In the genomic region with DNA sequence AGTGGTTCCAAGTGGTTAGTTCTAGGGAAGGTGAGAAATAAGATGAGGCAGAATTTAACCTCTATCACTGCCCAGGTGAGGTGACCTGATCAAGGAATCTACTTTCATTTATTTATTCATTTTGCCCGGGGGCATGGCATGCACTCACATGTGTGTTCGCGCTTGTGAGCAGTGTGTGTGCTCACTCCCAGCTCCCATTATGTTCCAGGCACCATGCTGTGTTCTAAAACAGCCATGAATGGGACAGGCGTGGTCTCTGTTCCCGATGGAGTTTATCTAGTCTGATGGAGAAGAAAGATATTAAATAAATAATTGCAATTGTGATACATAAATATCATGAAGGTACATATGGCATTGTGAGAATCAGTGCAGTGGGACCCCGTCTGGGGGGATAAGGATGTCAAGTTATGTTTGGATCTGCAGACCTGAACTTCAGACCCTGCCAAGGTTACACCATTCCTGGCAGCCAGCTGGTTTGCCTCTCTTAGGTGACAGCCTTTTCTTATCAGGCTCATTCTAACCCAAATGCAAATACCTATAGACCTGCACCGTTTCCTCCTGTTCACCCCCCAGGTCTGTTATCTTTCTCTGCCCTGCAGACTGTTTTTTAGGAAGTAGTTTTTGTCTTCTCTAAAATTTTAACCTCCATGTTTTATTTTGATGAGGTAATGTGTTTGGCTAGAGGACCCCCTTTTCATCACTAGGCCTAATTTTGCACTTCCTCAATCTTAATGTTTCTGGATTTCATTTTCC, we compare ENCODE assay signal across 11 cellular contexts. TPM values are rescaled to one million over a fixed set of nuclear protein-coding genes. Genes with fewer than 3 reads are reported as not detected.
DNase-seq lines count a peak whose midpoint lies in the region; ATAC-seq and TF ChIP-seq lines count a peak whose summit lies in the region.
"Had no signal": no experiment of that assay in that cellular context is flagged by ENCODE, and none has a peak within 500 bp of the region (broad histone marks: within the 10 kb centered on the region; RNA-seq: fewer than 3 reads in every experiment).

No MANE protein-coding gene starts in this region.

- no peaks in the 10 kb centered on the region for H3K27me3 ChIP-seq in lower lobe of right lung (ENCODE audit: low read depth)
- H3K27me3 ChIP-seq: sigmoid colon had no signal

- peaks cover 81% of the 10 kb centered on the region for H3K4me1 Mint-ChIP-seq in stimulated activated naive CD8-positive, alpha-beta T cell treated with anti-CD3 and anti-CD28 coated beads, Interleukin-15, Interleukin-2, amounts not matched to agents 100 ng/mL and 50 ng/mL, for 24 hours (ENCODE audit: low read depth)

- no peak overlapping the region for H3K27ac ChIP-seq in substantia nigra (ENCODE audit: low read depth, low read length, poor library complexity, severe bottlenecking)
- H3K27ac ChIP-seq in lower lobe of right lung: no peak overlapping the region
- H3K27ac ChIP-seq: sigmoid colon had no signal

- no peak for ATAC-seq in stimulated activated naive CD8-positive, alpha-beta T cell treated with anti-CD3 and anti-CD28 coated beads, Interleukin-15, Interleukin-2, amounts not matched to agents 100 U/mL and 50 U/mL, for 24 hours
- no peak for ATAC-seq in HG02759 (IDR thresholded peaks at IDR 0.05; ENCODE audit: unreplicated experiment)
- ATAC-seq in lower lobe of right lung: no peak

- H3K4me3 ChIP-seq in lower lobe of right lung: no peak overlapping the region
- H3K4me3 ChIP-seq: sigmoid colon had no signal

- no peak for DNase-seq in stimulated activated naive CD8-positive, alpha-beta T cell treated with anti-CD3 and anti-CD28 coated beads, Interleukin-15, Interleukin-2, amounts not matched to agents 100 U/mL and 50 U/mL, for 24 hours
- DNase-seq in NCI-H69 (lab: John Stamatoyannopoulos, UW) (peak; percentile 93), iPS-NIHi7 (ENCODE audit: extremely low spot score) (peak; percentile 21), substantia nigra (lab: John Stamatoyannopoulos, UW) (no peak), NCI-H1436 (lab: John Stamatoyannopoulos, UW) (no peak), lower lobe of right lung (no peak)
- DNase-seq: COR-L47, NCI-H526, sigmoid colon had no signal

- no peaks in the 10 kb centered on the region for H3K27me3 Mint-ChIP-seq in stimulated activated naive CD8-positive, alpha-beta T cell treated with anti-CD3 and anti-CD28 coated beads, Interleukin-15, Interleukin-2, amounts not matched to agents 100 ng/mL and 50 ng/mL, for 24 hours

- H3K36me3 Mint-ChIP-seq in stimulated activated naive CD8-positive, alpha-beta T cell treated with anti-CD3 and anti-CD28 coated beads, Interleukin-15, Interleukin-2, amounts not matched to agents 100 ng/mL and 50 ng/mL, for 24 hours (ENCODE audit: low read depth): peaks cover 76% of the 10 kb centered on the region

- H3K27ac Mint-ChIP-seq in stimulated activated naive CD8-positive, alpha-beta T cell treated with anti-CD3 and anti-CD28 coated beads, Interleukin-15, Interleukin-2, amounts not matched to agents 100 ng/mL and 50 ng/mL, for 24 hours: peak overlapping the region; percentile 24

- intact Hi-C loops in lower lobe of right lung (cut with DNase I): no loop called here

- H3K9me3 ChIP-seq in lower lobe of right lung: no peaks in the 10 kb centered on the region
- H3K9me3 ChIP-seq: sigmoid colon had no signal

- no peaks in the 10 kb centered on the region for H3K9me3 Mint-ChIP-seq in stimulated activated naive CD8-positive, alpha-beta T cell treated with anti-CD3 and anti-CD28 coated beads, Interleukin-15, Interleukin-2, amounts not matched to agents 100 ng/mL and 50 ng/mL, for 24 hours

- peaks cover 17% of the 10 kb centered on the region for H3K4me1 ChIP-seq in lower lobe of right lung
- H3K4me1 ChIP-seq: sigmoid colon had no signal

- no peak for TF ChIP-seq CTCF in lower lobe of right lung (IDR thresholded peaks at IDR 0.05)

- H3K36me3 ChIP-seq in lower lobe of right lung: peaks cover 43% of the 10 kb centered on the region

- H3K4me3 Mint-ChIP-seq in stimulated activated naive CD8-positive, alpha-beta T cell treated with anti-CD3 and anti-CD28 coated beads, Interleukin-15, Interleukin-2, amounts not matched to agents 100 ng/mL and 50 ng/mL, for 24 hours: no peak overlapping the region

RNA-seq across cellular contexts. Expression of gene CYB5B, which starts 11.7 kb away (rescaled TPM):
- total RNA-seq in lower lobe of right lung: 78.2 TPM

RNA-seq across cellular contexts. Expression of gene TERF2, which starts 50.3 kb away (rescaled TPM):
- total RNA-seq in lower lobe of right lung: 30.1 TPM

Comparison
In these comparisons a context has a peak if more than half of its experiments do, and no peak if none do; other contexts are left out.
1. DNase-seq: peak in NCI-H69 (single experiment) and iPS-NIHi7 (single experiment); none in stimulated activated naive CD8-positive, alpha-beta T cell treated with anti-CD3 and anti-CD28 coated beads, Interleukin-15, Interleukin-2, amounts not matched to agents 100 U/mL and 50 U/mL, for 24 hours (single experiment), substantia nigra (0 of 49), NCI-H1436 (single experiment) and lower lobe of right lung (single experiment).